In genomic region chr16:79635488-79635887, GRCh38 we compare ENCODE assay signal across 22 cellular contexts. TPM values are rescaled to one million over a fixed set of nuclear protein-coding genes. Genes with fewer than 3 reads are reported as not detected.
DNase-seq lines count a peak whose midpoint lies in the region; FAIRE-seq and TF ChIP-seq lines count a peak whose summit lies in the region.
"Had no signal": no experiment of that assay in that cellular context is flagged by ENCODE, and none has a peak within 500 bp of the region (broad histone marks: within the 10 kb centered on the region; RNA-seq: fewer than 3 reads in every experiment).

No MANE protein-coding gene starts in this region.

- no peak overlapping the region for H3K14ac ChIP-seq in neuronal stem cell (ENCODE audit: low read length)

- H3K27ac Mint-ChIP-seq in astrocyte (ENCODE audit: unreplicated experiment), result no peak overlapping the region
- H3K27ac Mint-ChIP-seq: B cell; CD4-positive, alpha-beta T cell; CD8-positive, alpha-beta T cell had no signal

- H3K4me3 ChIP-seq in astrocyte (ENCODE audit: insufficient read depth, low read depth, low read length) (no peak overlapping the region), epithelial cell of esophagus (ENCODE audit: low read length) (no peak overlapping the region), neuronal stem cell (ENCODE audit: low read length in 2 of 2) (no peak overlapping the region)
- H3K4me3 ChIP-seq: A549; BLaER1 treated with 17β-estradiol and CSF1 and Interleukin-3, amounts not matched to agents 10 nM and 100 nM had no signal

- H3K18ac ChIP-seq in neuronal stem cell (ENCODE audit: low read length), result no peak overlapping the region

- peak overlapping the region; percentile 0 for H4K8ac ChIP-seq in neuronal stem cell (ENCODE audit: low read depth, low read length)

- no peak overlapping the region for H2BK12ac ChIP-seq in neuronal stem cell (ENCODE audit: low read length)

- H3K36me3 Mint-ChIP-seq in astrocyte (ENCODE audit: low read depth, unreplicated experiment), result peaks cover 2% of the 10 kb centered on the region
- H3K36me3 Mint-ChIP-seq: CD8-positive, alpha-beta T cell had no signal

- H2BK120ac ChIP-seq in neuronal stem cell (ENCODE audit: low read depth, low read length), result no peak overlapping the region

- H3K9me3 ChIP-seq in astrocyte (ENCODE audit: insufficient read depth, low read depth, low read length), result no peaks in the 10 kb centered on the region
- no peaks in the 10 kb centered on the region for H3K9me3 ChIP-seq in neuronal stem cell (replicated peaks in 1 of 2; ENCODE audit: control insufficient read depth in 2 of 2, insufficient read depth in 1 of 2, low read depth in 1 of 2, low read length in 2 of 2)
- H3K9me3 ChIP-seq: A549, Caco-2 had no signal

- H3K9ac ChIP-seq in astrocyte (ENCODE audit: low read length), result no peak overlapping the region
- H3K9ac ChIP-seq in neuronal stem cell (ENCODE audit: low read depth, low read length, poor library complexity), result no peak overlapping the region
- H3K9ac ChIP-seq: BLaER1 treated with 17β-estradiol and CSF1 and Interleukin-3, amounts not matched to agents 10 nM and 100 nM had no signal

- no peak overlapping the region for H4K91ac ChIP-seq in neuronal stem cell (ENCODE audit: low read depth, low read length, poor library complexity)

- H3K23ac ChIP-seq in neuronal stem cell (ENCODE audit: low read depth, low read length, poor library complexity), result no peak overlapping the region

- H2BK5ac ChIP-seq in neuronal stem cell (ENCODE audit: low read length), result no peak overlapping the region

- H3K27me3 Mint-ChIP-seq in astrocyte (ENCODE audit: low read depth, unreplicated experiment), result peaks cover 5% of the 10 kb centered on the region
- H3K27me3 Mint-ChIP-seq: CD4-positive, alpha-beta T cell had no signal

- H2BK15ac ChIP-seq in neuronal stem cell (ENCODE audit: low read length), result no peak overlapping the region

- H3K4ac ChIP-seq in neuronal stem cell (ENCODE audit: low read length), result no peak overlapping the region

- peak; percentile 26 for DNase-seq in astrocyte (ENCODE audit: low read depth)
- peak; percentile 51 for DNase-seq in epithelial cell of esophagus (ENCODE audit: low read depth)
- DNase-seq in neuronal stem cell (ENCODE audit: low spot score), result no peak
- DNase-seq in amygdala (lab: John Stamatoyannopoulos, UW), result no peak
- DNase-seq in foreskin melanocyte, result no peak
- DNase-seq: AML-193; Caco-2; Calu3; CD4-positive, alpha-beta T cell; CD8-positive, alpha-beta T cell; DMS79 treated with DMSO at 0.1 percent for 48 hours; GF-D8 had no signal

- H3K4me2 ChIP-seq in astrocyte (ENCODE audit: low read length), result no peak overlapping the region
- no peak overlapping the region for H3K4me2 ChIP-seq in neuronal stem cell (ENCODE audit: insufficient read depth, low read length, poor library complexity, severe bottlenecking)
- H3K4me2 ChIP-seq: A549 had no signal

- H3K79me2 ChIP-seq in astrocyte (ENCODE audit: insufficient read depth, low read length), result no peaks in the 10 kb centered on the region

- no peak for TF ChIP-seq CTCF in astrocyte (IDR thresholded peaks at IDR 0.05; ENCODE audit: insufficient read depth, low read depth, low read length)
- no peak for TF ChIP-seq CTCF in epithelial cell of esophagus (IDR thresholded peaks at IDR 0.05; ENCODE audit: insufficient read depth, low read depth, low read length, missing control alignments)

- WGBS in neuronal stem cell (ENCODE audit: extremely low coverage in 2 of 2, insufficient read length in 2 of 2, insufficient replicate concordance in 1 of 2), 2 donors, result no CpG with 5 or more reads among the region's 2 CpGs

- no peaks in the 10 kb centered on the region for H3K36me3 ChIP-seq in astrocyte (ENCODE audit: insufficient read depth, low read length)
- no peaks in the 10 kb centered on the region for H3K36me3 ChIP-seq in neuronal stem cell (replicated peaks in 1 of 2; ENCODE audit: control insufficient read depth in 2 of 2, insufficient read depth in 2 of 2, low read length in 2 of 2)
- H3K36me3 ChIP-seq: BLaER1 treated with 17β-estradiol and CSF1 and Interleukin-3, amounts not matched to agents 10 nM and 100 nM had no signal

- H3K79me1 ChIP-seq in neuronal stem cell (ENCODE audit: low read depth, low read length), result no peaks in the 10 kb centered on the region

- H2AFZ ChIP-seq in astrocyte (ENCODE audit: low read depth, low read length), result no peak overlapping the region
- no peak overlapping the region for H2AFZ ChIP-seq in neuronal stem cell (ENCODE audit: low read length)

- peaks cover 11% of the 10 kb centered on the region for H3K4me1 Mint-ChIP-seq in astrocyte (ENCODE audit: low read depth, unreplicated experiment)
- H3K4me1 Mint-ChIP-seq: B cell had no signal

- FAIRE-seq in astrocyte (lab: Jason Lieb, UNC), result no peak
- FAIRE-seq: A549, D721Med, G401.6, GM12891, GM19239 had no signal

- H3K27me3 ChIP-seq in astrocyte (ENCODE audit: insufficient read depth, low read length), result peaks cover 6% of the 10 kb centered on the region
- H3K27me3 ChIP-seq in neuronal stem cell (ENCODE audit: control insufficient read depth in 3 of 3, insufficient read depth in 3 of 3, low read depth in 1 of 3, low read length in 3 of 3), result peaks cover 0 to under 1% (median 0%) of the 10 kb centered on the region in 3 experiments
- H3K27me3 ChIP-seq: BLaER1 treated with 17β-estradiol and CSF1 and Interleukin-3, amounts not matched to agents 10 nM and 100 nM had no signal

- peaks cover 5% of the 10 kb centered on the region for H3K9me3 Mint-ChIP-seq in astrocyte (ENCODE audit: unreplicated experiment)
- H3K9me3 Mint-ChIP-seq: CD4-positive, alpha-beta T cell; CD8-positive, alpha-beta T cell had no signal

- H4K20me1 ChIP-seq in astrocyte (ENCODE audit: insufficient read depth, low read length), result no peaks in the 10 kb centered on the region
- H4K20me1 ChIP-seq: BLaER1 treated with 17β-estradiol and CSF1 and Interleukin-3, amounts not matched to agents 10 nM and 100 nM had no signal

- no peak overlapping the region for H2AK5ac ChIP-seq in neuronal stem cell (ENCODE audit: low read depth, low read length)

- H3K27ac ChIP-seq in astrocyte (ENCODE audit: low read depth, low read length), result no peak overlapping the region
- H3K27ac ChIP-seq in neuronal stem cell (replicated peaks; ENCODE audit: low read length), result no peak overlapping the region
- H3K27ac ChIP-seq: 22Rv1; A549; BLaER1 treated with 17β-estradiol and CSF1 and Interleukin-3, amounts not matched to agents 10 nM and 100 nM; C4-2B had no signal

- H3K4me1 ChIP-seq in astrocyte (ENCODE audit: insufficient read depth, low read length) (peaks cover under 1% of the 10 kb centered on the region), neuronal stem cell (ENCODE audit: control insufficient read depth in 2 of 2, insufficient read depth in 1 of 2, low read depth in 1 of 2, low read length in 2 of 2) (no peaks in the 10 kb centered on the region)

- H3K4me3 Mint-ChIP-seq in astrocyte (ENCODE audit: unreplicated experiment), result no peak overlapping the region
- H3K4me3 Mint-ChIP-seq: B cell; CD4-positive, alpha-beta T cell; CD8-positive, alpha-beta T cell had no signal

RNA-seq across cellular contexts. Expression of gene MAF, which starts 35.0 kb away (rescaled TPM):
- total RNA-seq in astrocyte, result 19.3 and 21.8 TPM in 2 replicates
- 8.2 TPM for polyA plus RNA-seq in neuronal stem cell (2013, experiment 1 of 2)
- 8.4 TPM for polyA plus RNA-seq in neuronal stem cell (2013, experiment 2 of 2)
- total RNA-seq: A172 had no signal

Comparison
In these comparisons a context has a peak if more than half of its experiments do, and no peak if none do; other contexts are left out.
1. DNase-seq: peak in astrocyte (single experiment) and epithelial cell of esophagus (single experiment); none in neuronal stem cell (single experiment), amygdala (0 of 56) and foreskin melanocyte (single experiment).